In the genomic region with DNA sequence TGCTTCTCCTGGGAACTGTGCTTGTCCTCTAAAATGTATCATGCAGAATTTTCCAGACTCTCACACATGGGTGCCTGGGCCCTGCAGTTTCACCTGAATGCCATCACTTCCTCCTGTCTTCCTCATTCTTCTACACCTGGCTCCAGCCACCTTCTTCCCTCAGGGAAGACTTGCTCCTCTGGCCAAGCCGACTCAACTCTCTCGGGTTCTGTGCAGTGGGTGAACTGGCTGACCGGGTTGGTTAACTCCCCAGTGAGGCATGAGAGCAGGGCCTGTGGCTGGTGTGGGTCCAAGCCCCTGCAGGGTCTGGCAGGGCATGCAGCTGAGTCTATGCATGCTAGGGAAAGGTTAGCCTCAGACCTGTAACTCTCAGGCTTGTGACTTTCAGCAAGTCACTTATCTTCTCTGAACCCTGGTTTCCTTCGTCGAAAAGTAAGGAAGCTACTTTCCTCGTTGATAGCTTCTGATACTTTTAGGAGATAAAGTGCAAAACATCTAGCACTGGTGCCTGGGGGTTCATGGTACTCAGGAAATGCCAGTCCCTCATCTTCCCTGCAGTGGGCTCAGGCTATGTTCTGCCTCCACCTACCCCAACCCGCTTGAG, we compare ENCODE assay signal across 11 cellular contexts. TPM values are rescaled to one million over a fixed set of nuclear protein-coding genes. Genes with fewer than 3 reads are reported as not detected.
DNase-seq lines count a peak whose midpoint lies in the region; ATAC-seq and TF ChIP-seq lines count a peak whose summit lies in the region.
"Had no signal": no experiment of that assay in that cellular context is flagged by ENCODE, and none has a peak within 500 bp of the region (broad histone marks: within the 10 kb centered on the region; RNA-seq: fewer than 3 reads in every experiment).

No MANE protein-coding gene starts in this region.

- peaks cover 25% of the 10 kb centered on the region for H3K4me1 ChIP-seq in neural progenitor cell

- no peak overlapping the region for H3K27ac ChIP-seq in CD4-positive, alpha-beta T cell (ENCODE audit: low read depth, low read length)
- H3K27ac ChIP-seq in neural progenitor cell = no peak overlapping the region

- DNase-seq in CD4-positive, alpha-beta T cell = no peak
- DNase-seq in HPDE6-E6E7 (ENCODE audit: extremely low spot score) = peak; percentile 52
- no peak for DNase-seq in neural progenitor cell (ENCODE audit: low spot score)
- DNase-seq in stimulated activated naive CD4-positive, alpha-beta T cell (lab: John Stamatoyannopoulos, UW) = no peak
- no peak for DNase-seq in GM10248 (ENCODE audit: extremely low spot score)
- no peak for DNase-seq in NCI-H526 (lab: John Stamatoyannopoulos, UW)
- DNase-seq: amygdala, NCI-H1105 treated with DMSO at 0.1 percent for 48 hours, Right ventricle myocardium superior had no signal

- H3K4me2 ChIP-seq in neural progenitor cell = no peak overlapping the region

- CTCF ChIA-PET in CD4-positive, alpha-beta T cell (lab: Charles Lee) = interaction anchor here (0.9 kb wide), 1 partner anchor 40 kb away, joined by 4 read pairs; no protein-coding TSS in a partner anchor
- CTCF ChIA-PET in GM10248 (lab: Yijun Ruan, JAX) = interaction anchor here (0.8 to 3.5 kb wide), 14 partner anchors 10 to 527 kb away, joined by 3 to 15 read pairs (median 4); no protein-coding TSS in a partner anchor

- POLR2A ChIA-PET in CD4-positive, alpha-beta T cell (lab: Charles Lee) = interaction anchor here (0.6 to 2.1 kb wide), 3 partner anchors 8 to 19 kb away, joined by 4 to 10 read pairs (median 6); a partner anchor contains a TSS
- POLR2A ChIA-PET in GM10248 (lab: Yijun Ruan, JAX) = interaction anchor here (0.6 to 2.6 kb wide), 3 partner anchors 8 to 16 kb away, joined by 3 to 11 read pairs (median 4); no protein-coding TSS in a partner anchor

- H3K27ac Mint-ChIP-seq in CD4-positive, alpha-beta T cell = peak overlapping the region; percentile 13
- H3K27ac Mint-ChIP-seq in activated naive CD8-positive, alpha-beta T cell = peak overlapping the region; percentile 90
- H3K27ac Mint-ChIP-seq in neural progenitor cell = peak overlapping the region; percentile 72

- no peak overlapping the region for H3K4me3 ChIP-seq in neural progenitor cell

- TF ChIP-seq CTCF in CD4-positive, alpha-beta T cell (IDR thresholded peaks at IDR 0.05) = no peak
- no peak for TF ChIP-seq CTCF in neural progenitor cell (IDR thresholded peaks at IDR 0.05)
- no peak for TF ChIP-seq CTCF in GM10248 (IDR thresholded peaks at IDR 0.05; ENCODE audit: control extremely low read depth, extremely low read depth, low read depth, missing control alignments)

- peaks cover 2% of the 10 kb centered on the region for H3F3A ChIP-seq in neural progenitor cell (ENCODE audit: low read depth)

- H3K9me3 Mint-ChIP-seq in CD4-positive, alpha-beta T cell = no peaks in the 10 kb centered on the region
- no peaks in the 10 kb centered on the region for H3K9me3 Mint-ChIP-seq in activated naive CD8-positive, alpha-beta T cell (ENCODE audit: low read depth)
- peaks cover 4% of the 10 kb centered on the region for H3K9me3 Mint-ChIP-seq in neural progenitor cell

- H3K9me3 ChIP-seq in CD4-positive, alpha-beta T cell (ENCODE audit: control insufficient read depth, low read length) = no peaks in the 10 kb centered on the region
- H3K9me3 ChIP-seq in neural progenitor cell (ENCODE audit: low read depth) = no peaks in the 10 kb centered on the region

- H3K36me3 ChIP-seq in neural progenitor cell = no peaks in the 10 kb centered on the region

- no peaks in the 10 kb centered on the region for H4K20me1 ChIP-seq in neural progenitor cell (ENCODE audit: low read depth)

- no peak for ATAC-seq in CD4-positive, alpha-beta T cell (ENCODE audit: poor library complexity)
- ATAC-seq in GM19463 (IDR thresholded peaks at IDR 0.05; ENCODE audit: unreplicated experiment) = no peak

- intact Hi-C loops in CD4-positive, alpha-beta T cell (cut with DNase I, micrococcal nuclease) = no loop called here

- H3K79me2 ChIP-seq in neural progenitor cell (ENCODE audit: low read depth) = no peaks in the 10 kb centered on the region

- no peak overlapping the region for H2AFZ ChIP-seq in neural progenitor cell (replicated peaks)

- H3K36me3 Mint-ChIP-seq in CD4-positive, alpha-beta T cell (ENCODE audit: low read depth) = peaks cover 12% of the 10 kb centered on the region
- H3K36me3 Mint-ChIP-seq in activated naive CD8-positive, alpha-beta T cell = peaks cover 13% of the 10 kb centered on the region
- peaks cover 19% of the 10 kb centered on the region for H3K36me3 Mint-ChIP-seq in neural progenitor cell

- no peaks in the 10 kb centered on the region for H3K27me3 ChIP-seq in CD4-positive, alpha-beta T cell (ENCODE audit: control insufficient read depth, insufficient read depth, low read length)
- no peaks in the 10 kb centered on the region for H3K27me3 ChIP-seq in neural progenitor cell

- peak overlapping the region; percentile 68 for H3K4me3 Mint-ChIP-seq in CD4-positive, alpha-beta T cell
- peak overlapping the region; percentile 69 for H3K4me3 Mint-ChIP-seq in activated naive CD8-positive, alpha-beta T cell
- H3K4me3 Mint-ChIP-seq in neural progenitor cell = no peak overlapping the region

- H3K4me1 Mint-ChIP-seq in CD4-positive, alpha-beta T cell (ENCODE audit: low read depth) = peaks cover 80% of the 10 kb centered on the region
- H3K4me1 Mint-ChIP-seq in activated naive CD8-positive, alpha-beta T cell (ENCODE audit: low read depth) = peaks cover 79% of the 10 kb centered on the region
- peaks cover 53% of the 10 kb centered on the region for H3K4me1 Mint-ChIP-seq in neural progenitor cell

- no peak overlapping the region for H3K9ac ChIP-seq in neural progenitor cell

- no peaks in the 10 kb centered on the region for H3K27me3 Mint-ChIP-seq in CD4-positive, alpha-beta T cell
- H3K27me3 Mint-ChIP-seq in activated naive CD8-positive, alpha-beta T cell = no peaks in the 10 kb centered on the region
- peaks cover 10% of the 10 kb centered on the region for H3K27me3 Mint-ChIP-seq in neural progenitor cell (ENCODE audit: insufficient read depth, low read depth)

RNA-seq across cellular contexts. Expression of a gene that starts 11.9 kb away (rescaled TPM):
- total RNA-seq in CD4-positive, alpha-beta T cell = 10 to 100 TPM; 33.8 to 37.3 TPM
- total RNA-seq in neural progenitor cell (ENCODE audit: low replicate concordance) = 8.8 and 16.2 TPM in 2 replicates

Comparison
In these comparisons a context has a peak if more than half of its experiments do, and no peak if none do; other contexts are left out.
1. H3K27ac Mint-ChIP-seq: peak in every context shown above with its lines; median percentile 90 in activated naive CD8-positive, alpha-beta T cell; 72 in neural progenitor cell; 13 in CD4-positive, alpha-beta T cell.